Comparison of ENCODE assay signal across 23 cellular contexts in genomic region chr18:61735564-61736102, GRCh38.
DNase-seq lines count a peak whose midpoint lies in the region; ATAC-seq and TF ChIP-seq lines count a peak whose summit lies in the region.
"Had no signal": no experiment of that assay in that cellular context is flagged by ENCODE, and none has a peak within 500 bp of the region (broad histone marks: within the 10 kb centered on the region; RNA-seq: fewer than 3 reads in every experiment).

No MANE protein-coding gene starts in this region.

- H3K4me3 ChIP-seq in left ventricle myocardium inferior: no peak overlapping the region
- H3K4me3 ChIP-seq in epithelial cell of proximal tubule (ENCODE audit: low read depth, low read length): peak overlapping the region; percentile 14
- H3K4me3 ChIP-seq: A549, spleen had no signal

- no peaks in the 10 kb centered on the region for H3K27me3 ChIP-seq in left ventricle myocardium inferior (ENCODE audit: low read depth)

- no peak for DNase-seq in left ventricle myocardium inferior
- DNase-seq in left cardiac atrium: no peak
- DNase-seq in epithelial cell of proximal tubule (ENCODE audit: low read depth): peak; percentile 92
- no peak for DNase-seq in AG20443 (ENCODE audit: low spot score)
- DNase-seq in activated T-cell treated with anti-CD3 and anti-CD28 coated beads, Interleukin-2, amount 50 U/mL, for 48 hours: no peak
- no peak for DNase-seq in HT-29 (ENCODE audit: low spot score)
- no peak for DNase-seq in NAMALWA (ENCODE audit: low spot score)
- DNase-seq: activated CD8-positive, alpha-beta memory T cell treated with anti-CD3 and anti-CD28 coated beads, Interleukin-2, amount 50 U/mL, for 4 hours; activated effector memory CD4-positive, alpha-beta T cell treated with Interleukin-2 at 50 U/mL for 16 hours; activated naive CD8-positive, alpha-beta T cell treated with anti-CD3 and anti-CD28 coated beads, Interleukin-2, amount 50 U/mL, for 24 hours; dermis blood vessel endothelial cell; hypothalamus; islet precursor cell; mesendoderm; NCI-H1694; NCI-H2227 treated with DMSO at 0.1 percent for 48 hours; nephron progenitor cell; posterior cingulate gyrus; SK-N-SH; spleen had no signal

- no peak for TF ChIP-seq CTCF in left ventricle myocardium inferior (IDR thresholded peaks at IDR 0.05; ENCODE audit: borderline replicate concordance)
- no peak for TF ChIP-seq CTCF in epithelial cell of proximal tubule (conservative IDR thresholded peaks at IDR 0.05; ENCODE audit: low read depth, low read length)
- TF ChIP-seq CTCF in nephron (IDR thresholded peaks at IDR 0.05; ENCODE audit: unreplicated experiment in 3 of 3): no peak

- H3K4me1 ChIP-seq in left ventricle myocardium inferior: peaks cover 46% of the 10 kb centered on the region
- H3K4me1 ChIP-seq: A549 had no signal

- H3K27ac Mint-ChIP-seq in nephron: peak overlapping the region; percentile 8 to 91 (median 38)
- H3K27ac Mint-ChIP-seq: activated naive CD8-positive, alpha-beta T cell treated with anti-CD3 and anti-CD28 coated beads, Interleukin-2, amount 50 U/mL, for 24 hours; nephron progenitor cell; T-helper 2 cell treated with Interferon-gamma antibody and Interleukin-4, amounts not matched to agents 5 μg/mL and 100 μg/mL, for 36 hours had no signal

- no peaks in the 10 kb centered on the region for H3K36me3 ChIP-seq in left ventricle myocardium inferior
- H3K36me3 ChIP-seq: spleen had no signal

- peaks cover 5% of the 10 kb centered on the region for H3K4me1 Mint-ChIP-seq in nephron
- H3K4me1 Mint-ChIP-seq: activated naive CD8-positive, alpha-beta T cell treated with anti-CD3 and anti-CD28 coated beads, Interleukin-2, amount 50 U/mL, for 24 hours had no signal

- no peaks in the 10 kb centered on the region for H3K9me3 Mint-ChIP-seq in nephron
- H3K9me3 Mint-ChIP-seq: activated naive CD8-positive, alpha-beta T cell treated with anti-CD3 and anti-CD28 coated beads, Interleukin-2, amount 50 U/mL, for 24 hours; T-helper 2 cell treated with Interferon-gamma antibody and Interleukin-4, amounts not matched to agents 5 μg/mL and 100 μg/mL, for 36 hours had no signal

- intact Hi-C loops in left ventricle myocardium inferior (cut with micrococcal nuclease) (no loop called here), left cardiac atrium (cut with DNase I) (no loop called here)

- H3K27me3 Mint-ChIP-seq in nephron (ENCODE audit: low read depth): peaks cover 6% of the 10 kb centered on the region
- H3K27me3 Mint-ChIP-seq: activated naive CD8-positive, alpha-beta T cell treated with anti-CD3 and anti-CD28 coated beads, Interleukin-2, amount 50 U/mL, for 24 hours had no signal

- H3K9me3 ChIP-seq in left ventricle myocardium inferior (replicated peaks): no peaks in the 10 kb centered on the region
- H3K9me3 ChIP-seq: A549, SK-N-SH, spleen had no signal

- ATAC-seq in left cardiac atrium: no peak
- ATAC-seq: A549; activated naive CD8-positive, alpha-beta T cell treated with anti-CD3 and anti-CD28 coated beads, Interleukin-2, amount 50 U/mL, for 24 hours had no signal

- H3K27ac ChIP-seq in left ventricle myocardium inferior (replicated peaks): peak overlapping the region; percentile 85
- H3K27ac ChIP-seq: A549, spleen had no signal

- H3K36me3 Mint-ChIP-seq in nephron (ENCODE audit: low read depth): no peaks in the 10 kb centered on the region

- peak overlapping the region in 1 of 3 experiments; percentile 39 for H3K4me3 Mint-ChIP-seq in nephron
- H3K4me3 Mint-ChIP-seq: activated naive CD8-positive, alpha-beta T cell treated with anti-CD3 and anti-CD28 coated beads, Interleukin-2, amount 50 U/mL, for 24 hours; nephron progenitor cell; T-helper 2 cell treated with Interferon-gamma antibody and Interleukin-4, amounts not matched to agents 5 μg/mL and 100 μg/mL, for 36 hours had no signal
